Comparison of ENCODE assay signal across 17 cellular contexts in genomic region chr1:53642215-53642555, GRCh38.
A peak's percentile ranks its signal among the peaks of the same experiment; 100 is the strongest.
DNase-seq lines count a peak whose midpoint lies in the region; FAIRE-seq and TF ChIP-seq lines count a peak whose summit lies in the region.
"Had no signal": no experiment of that assay in that cellular context is flagged by ENCODE, and none has a peak within 500 bp of the region (broad histone marks: within the 10 kb centered on the region; RNA-seq: fewer than 3 reads in every experiment).

No MANE protein-coding gene starts in this region.

- H3K4me3 ChIP-seq in Peyer's patch = no peak overlapping the region
- H3K4me3 ChIP-seq in SK-N-SH (ENCODE audit: low read depth in 2 of 2, low read length in 1 of 2) = no peak overlapping the region
- H3K4me3 ChIP-seq in sigmoid colon = no peak overlapping the region

- TF ChIP-seq POLR2A in Peyer's patch (IDR thresholded peaks at IDR 0.05) (no peak), sigmoid colon (IDR thresholded peaks at IDR 0.05) (no peak)

- CTCF ChIA-PET in SK-N-SH (lab: Yijun Ruan, JAX) = interaction anchor here (0.8 to 4.5 kb wide), 10 partner anchors 11 to 158 kb away, joined by 3 to 26 read pairs (median 4); no protein-coding TSS in a partner anchor

- POLR2A ChIA-PET in SK-N-SH (lab: Yijun Ruan, JAX) = interaction anchor here (0.8 to 1.7 kb wide), 8 partner anchors 13 to 143 kb away, joined by 3 to 7 read pairs (median 4); no protein-coding TSS in a partner anchor

- H3K36me3 ChIP-seq in Peyer's patch (no peaks in the 10 kb centered on the region), SK-N-SH (replicated peaks in 1 of 2; ENCODE audit: control insufficient read depth in 1 of 2, insufficient read depth in 2 of 2, low read length in 1 of 2) (no peaks in the 10 kb centered on the region), sigmoid colon (no peaks in the 10 kb centered on the region)

- no peak overlapping the region for H3K27ac ChIP-seq in Peyer's patch
- peak overlapping the region in 1 of 2 experiments; percentile 97; a peak in 2 of 4 replicates for H3K27ac ChIP-seq in SK-N-SH (ENCODE audit: low read depth in 2 of 2, low read length in 1 of 2)
- no peak overlapping the region for H3K27ac ChIP-seq in sigmoid colon
- H3K27ac ChIP-seq: C4-2B had no signal

- TF ChIP-seq RAD21 in SK-N-SH (IDR thresholded peaks at IDR 0.05; ENCODE audit: low read length) = no peak; the same call in 1 of the 2 replicates

- DNase-seq in Peyer's patch (peak in 2 of 3 donors; percentile 9 to 23), SK-N-SH (no peak), left kidney (ENCODE audit: low read depth, low spot score) (peak; percentile 48), sigmoid colon (peak; percentile 19), kidney glomerular epithelial cell (lab: John Stamatoyannopoulos, UW) (no peak), iPS-NIHi7 (ENCODE audit: extremely low spot score) (no peak), frontal cortex (ENCODE audit: low spot score in 2 of 2) (no peak)
- DNase-seq: ACHN, Karpas-422, NCI-H1417 treated with DMSO at 0.1 percent for 48 hours, NCI-H1930, NCI-H526 treated with DMSO at 0.1 percent for 48 hours had no signal

- intact Hi-C loops in sigmoid colon (cut with DNase I) = no loop called here

- H2AFZ ChIP-seq in SK-N-SH (ENCODE audit: low read depth) = no peak overlapping the region

- TF ChIP-seq EP300 in SK-N-SH (IDR thresholded peaks at IDR 0.05; ENCODE audit: borderline replicate concordance in 1 of 2, low read depth in 1 of 2, low read length in 1 of 2) = no peak
- TF ChIP-seq EP300 in sigmoid colon (IDR thresholded peaks at IDR 0.05) = no peak

- no peak for TF ChIP-seq CTCF in Peyer's patch (IDR thresholded peaks at IDR 0.05)
- no peak for TF ChIP-seq CTCF in SK-N-SH (IDR thresholded peaks at IDR 0.05)
- no peak for TF ChIP-seq CTCF in sigmoid colon (IDR thresholded peaks at IDR 0.05)

- H3K27me3 ChIP-seq in Peyer's patch = no peaks in the 10 kb centered on the region
- no peaks in the 10 kb centered on the region for H3K27me3 ChIP-seq in SK-N-SH (ENCODE audit: insufficient read depth)
- no peaks in the 10 kb centered on the region for H3K27me3 ChIP-seq in sigmoid colon

- 54% methylated on average over 7 of the region's 7 CpGs for WGBS in SK-N-SH (ENCODE audit: low lambda C conversion rate)
- WGBS in sigmoid colon, 2 donors = 81 to 94% methylated on average over 7 of the region's 7 CpGs

- FAIRE-seq in frontal cortex (lab: Jason Lieb, UNC) = no peak
- FAIRE-seq: D721Med, GM12892, H1, HTR-8/SVneo had no signal

- no peaks in the 10 kb centered on the region for H3F3A ChIP-seq in SK-N-SH (replicated peaks; ENCODE audit: insufficient read depth)

- no peaks in the 10 kb centered on the region for H3K4me1 ChIP-seq in Peyer's patch
- peaks cover 0 to 42% of the 10 kb centered on the region in 2 experiments; a peak in 2 of 4 replicates for H3K4me1 ChIP-seq in SK-N-SH (ENCODE audit: control insufficient read depth in 1 of 2, insufficient read depth in 2 of 2, low read depth in 1 of 2, low read length in 1 of 2)
- no peaks in the 10 kb centered on the region for H3K4me1 ChIP-seq in sigmoid colon

- H4K20me1 ChIP-seq in SK-N-SH (ENCODE audit: insufficient read depth) = no peaks in the 10 kb centered on the region

- no peaks in the 10 kb centered on the region for H3K79me2 ChIP-seq in SK-N-SH (ENCODE audit: insufficient read depth)

- H3K9me2 ChIP-seq in SK-N-SH = no peaks in the 10 kb centered on the region

- no peak overlapping the region for H3K9ac ChIP-seq in SK-N-SH

- H3K9me3 ChIP-seq in Peyer's patch (no peaks in the 10 kb centered on the region), SK-N-SH (no peaks in the 10 kb centered on the region), sigmoid colon (no peaks in the 10 kb centered on the region)

- H3K4me2 ChIP-seq in SK-N-SH = no peak overlapping the region

TF ChIP-seq in SK-N-SH, 30 proteins besides CTCF, POLR2A, EP300 and RAD21:
- TF ChIP-seq FOXJ3 (CRISPR knock-in tag; IDR thresholded peaks at IDR 0.05) (peak; percentile 11; the same call in 1 of the 2 replicates), SIN3A (IDR thresholded peaks at IDR 0.05; ENCODE audit: borderline replicate concordance, low read depth, low read length) (no peak), MAX (IDR thresholded peaks at IDR 0.05; ENCODE audit: low read depth) (no peak), NFIC (IDR thresholded peaks at IDR 0.05; ENCODE audit: borderline replicate concordance) (no peak), RCOR1 (IDR thresholded peaks at IDR 0.05; ENCODE audit: low read length) (peak; percentile 95; the same call in 1 of the 2 replicates), GABPA (IDR thresholded peaks at IDR 0.05; ENCODE audit: low read depth) (no peak)
TF ChIP-seq in SK-N-SH: peak in this region for 2.

Comparison
In these comparisons a context has a peak if more than half of its experiments do, and no peak if none do; other contexts are left out.
1. DNase-seq: peak in Peyer's patch (2 of 3), left kidney (single experiment) and sigmoid colon (single experiment); none in SK-N-SH (single experiment), kidney glomerular epithelial cell (single experiment), iPS-NIHi7 (single experiment) and frontal cortex (0 of 2).